ENCODE assay signal across 13 cellular contexts in the genomic region with DNA sequence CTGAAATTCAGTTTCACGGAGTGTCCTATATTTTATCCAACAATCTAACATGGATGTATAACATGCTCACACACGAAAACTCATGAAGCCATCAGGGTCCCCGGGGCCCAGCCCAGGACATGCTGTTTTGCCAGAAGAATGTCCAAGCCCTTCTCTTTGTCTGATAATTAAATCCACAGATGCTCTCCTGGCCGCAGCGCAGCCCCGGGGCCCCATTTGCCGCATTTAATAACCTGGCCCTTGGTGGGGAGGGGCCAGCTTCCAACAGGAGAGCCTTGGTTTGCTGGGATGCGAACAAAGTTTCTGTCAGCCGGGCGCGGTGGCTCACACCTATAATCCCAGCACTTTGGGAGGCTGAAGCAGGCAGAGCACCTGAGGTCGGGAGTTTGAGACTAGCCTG. TPM values are rescaled to one million over a fixed set of nuclear protein-coding genes. Genes with fewer than 3 reads are reported as not detected.
"Had no signal": no experiment of that assay in that cellular context is flagged by ENCODE, and none has a peak within 500 bp of the region (broad histone marks: within the 10 kb centered on the region; RNA-seq: fewer than 3 reads in every experiment).

No MANE protein-coding gene starts in this region.

- ATAC-seq: esophagus mucosa; stimulated activated effector memory CD8-positive, alpha-beta T cell treated with anti-CD3 and anti-CD28 coated beads, Interleukin-12 subunit alpha, Interleukin-12 subunit beta, amount 100 ng/mL, for 72 hours had no signal

- H3K27me3 ChIP-seq: adrenal gland, cardiac muscle cell, vagina had no signal

- H3K36me3 ChIP-seq: adrenal gland, cardiac muscle cell, tibial artery, vagina had no signal

- H3K4me1 ChIP-seq: adrenal gland, tibial artery had no signal

- H3K4me3 ChIP-seq: adrenal gland, cardiac muscle cell, tibial artery, vagina had no signal

- DNase-seq: activated CD4-positive, alpha-beta memory T cell treated with anti-CD3 and anti-CD28 coated beads, Interleukin-2, amount 10 ng/mL, durations not matched to agents 7 days and 5 days; activated CD4-positive, alpha-beta T cell treated with anti-CD3 and anti-CD28 coated beads for 4 hours; activated naive CD4-positive, alpha-beta T cell treated with anti-CD3 and anti-CD28 coated beads, Interleukin-2, amount 50 U/mL, for 16 hours; activated T-cell treated with anti-CD3 and anti-CD28 coated beads, Interleukin-2, amount 50 U/mL, for 24 hours; adrenal gland; hypothalamus; midbrain; tibial artery had no signal

- H3K9me3 ChIP-seq: adrenal gland, tibial artery, vagina had no signal

- H3K27ac ChIP-seq: adrenal gland, cardiac muscle cell, tibial artery had no signal

RNA-seq across cellular contexts. Expression of a gene that starts 30.0 kb away (rescaled TPM):
- total RNA-seq: activated CD4-positive, alpha-beta memory T cell treated with anti-CD3 and anti-CD28 coated beads, Interleukin-2, amount 10 ng/mL, durations not matched to agents 7 days and 5 days; T-helper 1 cell treated with Interleukin-12 subunit alpha and Interleukin-12 subunit beta and Interleukin-4 antibody, amounts not matched to agents 30 ng/mL and 1 ng/mL, for 36 hours had no signal
